In the genomic region with DNA sequence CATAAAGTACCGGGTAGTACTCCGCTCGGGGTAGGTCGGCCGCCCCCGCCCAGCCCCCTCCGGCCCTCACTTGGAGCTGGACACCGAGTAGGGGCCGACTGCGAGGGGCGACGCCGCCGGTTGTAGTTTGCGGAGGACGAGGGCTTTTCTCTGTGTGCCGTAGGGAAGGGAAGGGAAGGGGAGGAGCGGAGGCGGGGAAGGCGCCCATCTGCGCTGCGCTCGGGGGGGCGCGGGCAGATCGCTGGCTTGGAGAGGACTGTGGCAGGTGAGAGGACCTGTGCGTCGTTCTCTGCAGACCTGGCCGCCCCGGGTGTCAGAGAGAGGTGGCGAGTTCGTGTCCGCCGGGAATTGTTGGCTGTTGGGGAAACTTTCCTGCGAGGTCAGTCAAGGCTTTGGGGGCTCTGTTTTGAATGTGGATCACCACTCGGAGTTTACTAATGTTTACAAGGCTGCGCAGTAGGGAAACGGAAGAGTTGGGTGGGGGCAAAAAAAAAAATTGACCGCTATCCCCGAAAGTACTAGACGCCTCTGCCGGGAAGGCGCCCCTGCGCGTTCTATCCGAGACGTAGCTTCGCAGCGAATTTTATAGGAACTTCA, we compare ENCODE assay signal across 8 cellular contexts. TPM values are rescaled to one million over a fixed set of nuclear protein-coding genes. Genes with fewer than 3 reads are reported as not detected.
DNase-seq lines count a peak whose midpoint lies in the region; ATAC-seq and TF ChIP-seq lines count a peak whose summit lies in the region.

No MANE protein-coding gene starts in this region.

- peak overlapping the region; percentile 72 for H3K4me3 ChIP-seq in NB4 (ENCODE audit: low read depth, low read length)
- H3K4me3 ChIP-seq in effector memory CD4-positive, alpha-beta T cell (ENCODE audit: insufficient read depth, low read depth, low read length, poor library complexity, severe bottlenecking), result peak overlapping the region; percentile 100

- H3K36me3 ChIP-seq in effector memory CD4-positive, alpha-beta T cell (ENCODE audit: control insufficient read depth, insufficient read depth, low read length), result peaks cover 12% of the 10 kb centered on the region

- no peaks in the 10 kb centered on the region for H3K9me3 Mint-ChIP-seq in WTC11
- no peaks in the 10 kb centered on the region for H3K9me3 Mint-ChIP-seq in mesothelial cell of epicardium
- H3K9me3 Mint-ChIP-seq in stimulated activated effector memory CD8-positive, alpha-beta T cell treated with anti-CD3 and anti-CD28 coated beads, Interleukin-12 subunit alpha, Interleukin-12 subunit beta, amount 100 ng/mL, for 72 hours, result no peaks in the 10 kb centered on the region

- peak overlapping the region; percentile 99 for H3K27ac Mint-ChIP-seq in WTC11
- H3K27ac Mint-ChIP-seq in mesothelial cell of epicardium, result peak overlapping the region; percentile 99
- H3K27ac Mint-ChIP-seq in stimulated activated effector memory CD8-positive, alpha-beta T cell treated with anti-CD3 and anti-CD28 coated beads, Interleukin-12 subunit alpha, Interleukin-12 subunit beta, amount 100 ng/mL, for 72 hours, result peak overlapping the region; percentile 89

- peak; percentile 100 for TF ChIP-seq POLR2A in NB4 (IDR thresholded peaks at IDR 0.05; ENCODE audit: extremely low read depth, insufficient read length)

- POLR2A ChIA-PET in WTC11 (lab: Charles Lee), result interaction anchor here (0.6 to 1.6 kb wide), 10 partner anchors 8 to 449 kb away, joined by 3 to 16 read pairs (median 4); a partner anchor contains a TSS

- ATAC-seq in WTC11 (no peak), GM21529 (IDR thresholded peaks at IDR 0.05; ENCODE audit: unreplicated experiment) (no peak), GM18868 (IDR thresholded peaks at IDR 0.05; ENCODE audit: unreplicated experiment) (no peak)
- ATAC-seq in stimulated activated effector memory CD8-positive, alpha-beta T cell treated with anti-CD3 and anti-CD28 coated beads, Interleukin-12 subunit alpha, Interleukin-12 subunit beta, amount 100 ng/mL, for 72 hours, result no peak

- peaks cover 23% of the 10 kb centered on the region for H3K4me1 Mint-ChIP-seq in WTC11
- peaks cover 27% of the 10 kb centered on the region for H3K4me1 Mint-ChIP-seq in mesothelial cell of epicardium
- H3K4me1 Mint-ChIP-seq in stimulated activated effector memory CD8-positive, alpha-beta T cell treated with anti-CD3 and anti-CD28 coated beads, Interleukin-12 subunit alpha, Interleukin-12 subunit beta, amount 100 ng/mL, for 72 hours, result peaks cover 18% of the 10 kb centered on the region

- TF ChIP-seq CTCF in NB4 (IDR thresholded peaks at IDR 0.05; ENCODE audit: low read depth, low read length) (no peak), WTC11 (IDR thresholded peaks at IDR 0.05) (no peak), mesothelial cell of epicardium (IDR thresholded peaks at IDR 0.05; ENCODE audit: unreplicated experiment) (no peak)

- H3K9me3 ChIP-seq in effector memory CD4-positive, alpha-beta T cell (ENCODE audit: control insufficient read depth, low read length), result no peaks in the 10 kb centered on the region

- peaks cover 16% of the 10 kb centered on the region for H3K4me1 ChIP-seq in effector memory CD4-positive, alpha-beta T cell (ENCODE audit: control insufficient read depth, insufficient read depth, low read length, poor library complexity, severe bottlenecking)

- H3K27me3 ChIP-seq in effector memory CD4-positive, alpha-beta T cell (replicated peaks; ENCODE audit: control insufficient read depth, insufficient read depth, low read length, poor library complexity, severe bottlenecking), result no peaks in the 10 kb centered on the region

- DNase-seq in Daoy (ENCODE audit: low read depth), result peak; percentile 54
- peak; percentile 72 for DNase-seq in NB4 (ENCODE audit: low read depth)
- peak; percentile 49 for DNase-seq in WTC11 (ENCODE audit: low spot score)
- peak in 2 of 3 donors; percentile 33 to 43 for DNase-seq in effector memory CD4-positive, alpha-beta T cell
- peak; percentile 44 to 64 for DNase-seq in mesothelial cell of epicardium (ENCODE audit: low spot score in 2 of 2, unreplicated experiment in 2 of 2)
- DNase-seq in stimulated activated effector memory CD8-positive, alpha-beta T cell treated with anti-CD3 and anti-CD28 coated beads, Interleukin-12 subunit alpha, Interleukin-12 subunit beta, amount 100 ng/mL, for 72 hours (ENCODE audit: low spot score in 2 of 2), result no peak

- H3K27me3 Mint-ChIP-seq in WTC11 (ENCODE audit: low read depth), result no peaks in the 10 kb centered on the region
- no peaks in the 10 kb centered on the region for H3K27me3 Mint-ChIP-seq in mesothelial cell of epicardium (ENCODE audit: low read depth)

- peak overlapping the region; percentile 96 for H3K4me3 Mint-ChIP-seq in WTC11
- peak overlapping the region; percentile 97 for H3K4me3 Mint-ChIP-seq in mesothelial cell of epicardium
- H3K4me3 Mint-ChIP-seq in stimulated activated effector memory CD8-positive, alpha-beta T cell treated with anti-CD3 and anti-CD28 coated beads, Interleukin-12 subunit alpha, Interleukin-12 subunit beta, amount 100 ng/mL, for 72 hours, result peak overlapping the region; percentile 75

- H3K36me3 Mint-ChIP-seq in WTC11 (peaks cover 12% of the 10 kb centered on the region), mesothelial cell of epicardium (peaks cover 7% of the 10 kb centered on the region)
- peaks cover 55% of the 10 kb centered on the region for H3K36me3 Mint-ChIP-seq in stimulated activated effector memory CD8-positive, alpha-beta T cell treated with anti-CD3 and anti-CD28 coated beads, Interleukin-12 subunit alpha, Interleukin-12 subunit beta, amount 100 ng/mL, for 72 hours

- H3K27ac ChIP-seq in effector memory CD4-positive, alpha-beta T cell (ENCODE audit: insufficient read depth, low read length, poor library complexity, severe bottlenecking), result peak overlapping the region; percentile 99

- CTCF ChIA-PET in WTC11 (lab: Charles Lee), result interaction anchor here (1.0 kb wide), 1 partner anchor 32 kb away, joined by 3 read pairs; no protein-coding TSS in a partner anchor

TF ChIP-seq in WTC11, 78 proteins besides CTCF, POLR2A, EP300 and RAD21 (continues in another document):
- TF ChIP-seq SP1 (CRISPR knock-in tag; conservative IDR thresholded peaks at IDR 0.05) (peak; percentile 68), EMX1 (CRISPR knock-in tag; IDR thresholded peaks at IDR 0.05) (no peak), ATF1 (CRISPR knock-in tag; IDR thresholded peaks at IDR 0.05) (no peak), NFE2L1 (CRISPR knock-in tag; IDR thresholded peaks at IDR 0.05) (peak; percentile 65), TEAD1 (CRISPR knock-in tag; IDR thresholded peaks at IDR 0.05) (no peak)
- TF ChIP-seq, protein P1, sequence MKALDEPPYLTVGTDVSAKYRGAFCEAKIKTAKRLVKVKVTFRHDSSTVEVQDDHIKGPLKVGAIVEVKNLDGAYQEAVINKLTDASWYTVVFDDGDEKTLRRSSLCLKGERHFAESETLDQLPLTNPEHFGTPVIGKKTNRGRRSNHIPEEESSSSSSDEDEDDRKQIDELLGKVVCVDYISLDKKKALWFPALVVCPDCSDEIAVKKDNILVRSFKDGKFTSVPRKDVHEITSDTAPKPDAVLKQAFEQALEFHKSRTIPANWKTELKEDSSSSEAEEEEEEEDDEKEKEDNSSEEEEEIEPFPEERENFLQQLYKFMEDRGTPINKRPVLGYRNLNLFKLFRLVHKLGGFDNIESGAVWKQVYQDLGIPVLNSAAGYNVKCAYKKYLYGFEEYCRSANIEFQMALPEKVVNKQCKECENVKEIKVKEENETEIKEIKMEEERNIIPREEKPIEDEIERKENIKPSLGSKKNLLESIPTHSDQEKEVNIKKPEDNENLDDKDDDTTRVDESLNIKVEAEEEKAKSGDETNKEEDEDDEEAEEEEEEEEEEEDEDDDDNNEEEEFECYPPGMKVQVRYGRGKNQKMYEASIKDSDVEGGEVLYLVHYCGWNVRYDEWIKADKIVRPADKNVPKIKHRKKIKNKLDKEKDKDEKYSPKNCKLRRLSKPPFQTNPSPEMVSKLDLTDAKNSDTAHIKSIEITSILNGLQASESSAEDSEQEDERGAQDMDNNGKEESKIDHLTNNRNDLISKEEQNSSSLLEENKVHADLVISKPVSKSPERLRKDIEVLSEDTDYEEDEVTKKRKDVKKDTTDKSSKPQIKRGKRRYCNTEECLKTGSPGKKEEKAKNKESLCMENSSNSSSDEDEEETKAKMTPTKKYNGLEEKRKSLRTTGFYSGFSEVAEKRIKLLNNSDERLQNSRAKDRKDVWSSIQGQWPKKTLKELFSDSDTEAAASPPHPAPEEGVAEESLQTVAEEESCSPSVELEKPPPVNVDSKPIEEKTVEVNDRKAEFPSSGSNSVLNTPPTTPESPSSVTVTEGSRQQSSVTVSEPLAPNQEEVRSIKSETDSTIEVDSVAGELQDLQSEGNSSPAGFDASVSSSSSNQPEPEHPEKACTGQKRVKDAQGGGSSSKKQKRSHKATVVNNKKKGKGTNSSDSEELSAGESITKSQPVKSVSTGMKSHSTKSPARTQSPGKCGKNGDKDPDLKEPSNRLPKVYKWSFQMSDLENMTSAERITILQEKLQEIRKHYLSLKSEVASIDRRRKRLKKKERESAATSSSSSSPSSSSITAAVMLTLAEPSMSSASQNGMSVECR (CRISPR knock-in tag; IDR thresholded peaks at IDR 0.05; ENCODE audit: borderline replicate concordance), result no peak
- TF ChIP-seq, protein P2, sequence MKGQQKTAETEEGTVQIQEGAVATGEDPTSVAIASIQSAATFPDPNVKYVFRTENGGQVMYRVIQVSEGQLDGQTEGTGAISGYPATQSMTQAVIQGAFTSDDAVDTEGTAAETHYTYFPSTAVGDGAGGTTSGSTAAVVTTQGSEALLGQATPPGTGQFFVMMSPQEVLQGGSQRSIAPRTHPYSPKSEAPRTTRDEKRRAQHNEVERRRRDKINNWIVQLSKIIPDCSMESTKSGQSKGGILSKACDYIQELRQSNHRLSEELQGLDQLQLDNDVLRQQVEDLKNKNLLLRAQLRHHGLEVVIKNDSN (CRISPR knock-in tag; IDR thresholded peaks at IDR 0.05), result peak; percentile 44
- TF ChIP-seq, protein P3, sequence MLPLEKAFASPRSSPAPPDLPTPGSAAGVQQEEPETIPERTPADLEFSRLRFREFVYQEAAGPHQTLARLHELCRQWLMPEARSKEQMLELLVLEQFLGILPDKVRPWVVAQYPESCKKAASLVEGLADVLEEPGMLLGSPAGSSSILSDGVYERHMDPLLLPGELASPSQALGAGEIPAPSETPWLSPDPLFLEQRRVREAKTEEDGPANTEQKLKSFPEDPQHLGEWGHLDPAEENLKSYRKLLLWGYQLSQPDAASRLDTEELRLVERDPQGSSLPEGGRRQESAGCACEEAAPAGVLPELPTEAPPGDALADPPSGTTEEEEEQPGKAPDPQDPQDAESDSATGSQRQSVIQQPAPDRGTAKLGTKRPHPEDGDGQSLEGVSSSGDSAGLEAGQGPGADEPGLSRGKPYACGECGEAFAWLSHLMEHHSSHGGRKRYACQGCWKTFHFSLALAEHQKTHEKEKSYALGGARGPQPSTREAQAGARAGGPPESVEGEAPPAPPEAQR (CRISPR knock-in tag; IDR thresholded peaks at IDR 0.05), result no peak

RNA-seq across cellular contexts. Expression of a gene that starts 1.4 kb away (rescaled TPM):
- total RNA-seq in Daoy (2014; rRNA removed; shearing (Covaris generic)), result 1.9 and 5.7 TPM in 2 replicates
- total RNA-seq in WTC11 (2021) (26.2 to 27.5 TPM (median 26.9 TPM) in 3 replicates), mesothelial cell of epicardium (19.1 to 21.0 TPM (median 19.2 TPM) in 3 replicates)

RNA-seq across cellular contexts. Expression of a gene that starts 9.0 kb away (rescaled TPM):
- total RNA-seq in Daoy (2014; rRNA removed; shearing (Covaris generic)), result 29.1 and 41.5 TPM in 2 replicates
- total RNA-seq in WTC11 (2021) (39.9 to 50.9 TPM (median 50.0 TPM) in 3 replicates), mesothelial cell of epicardium (84.4 to 89.1 TPM (median 87.6 TPM) in 3 replicates)

Comparison
In these comparisons a context has a peak if more than half of its experiments do, and no peak if none do; other contexts are left out.
1. DNase-seq: peak in Daoy (single experiment), NB4 (single experiment), WTC11 (single experiment), effector memory CD4-positive, alpha-beta T cell (2 of 3) and mesothelial cell of epicardium (2 of 2); none in stimulated activated effector memory CD8-positive, alpha-beta T cell treated with anti-CD3 and anti-CD28 coated beads, Interleukin-12 subunit alpha, Interleukin-12 subunit beta, amount 100 ng/mL, for 72 hours (0 of 2).
2. Peak in every context shown above with its lines, with median percentiles within 50 percentile points of each other: H3K27ac Mint-ChIP-seq and H3K4me3 Mint-ChIP-seq.